ENCODE assay signal across 7 cellular contexts in genomic region chr19:12494260-12494860, GRCh38. TPM values are rescaled to one million over a fixed set of nuclear protein-coding genes. Genes with fewer than 3 reads are reported as not detected.
DNase-seq lines count a peak whose midpoint lies in the region; ATAC-seq and TF ChIP-seq lines count a peak whose summit lies in the region.

No MANE protein-coding gene starts in this region.

- no peak overlapping the region for H2BK5ac ChIP-seq in H9 (ENCODE audit: insufficient read length, low read length)

- no peaks in the 10 kb centered on the region for H3K9me3 ChIP-seq in H9 (ENCODE audit: control insufficient read depth, low read depth, low read length)
- H3K9me3 ChIP-seq in SU-DHL-6 (ENCODE audit: insufficient read depth, low read length): no peaks in the 10 kb centered on the region
- no peaks in the 10 kb centered on the region for H3K9me3 ChIP-seq in gastrocnemius medialis

- H3K14ac ChIP-seq in H9 (ENCODE audit: insufficient read depth, low read length): no peak overlapping the region

- H3K4me3 ChIP-seq in SU-DHL-6 (ENCODE audit: insufficient read depth, low read length, poor library complexity, severe bottlenecking) (no peak overlapping the region), gastrocnemius medialis (peak overlapping the region; percentile 64 to 72 (median 69))

- no peak overlapping the region for H3K27ac Mint-ChIP-seq in H9

- WGBS in H9 (ENCODE audit: extremely low coverage, insufficient read length, low lambda C conversion rate): no CpG with 5 or more reads among the region's 3 CpGs

- H3K79me2 ChIP-seq in H9 (ENCODE audit: insufficient read depth, low read length) (no peaks in the 10 kb centered on the region), SU-DHL-6 (ENCODE audit: insufficient read depth, low read length) (no peaks in the 10 kb centered on the region)

- peaks cover 5% of the 10 kb centered on the region in 2 experiments; a peak in 3 of 5 replicates for H3K9me3 Mint-ChIP-seq in H9

- peak overlapping the region in 1 of 2 experiments; percentile 24; a peak in 2 of 5 replicates for H3K4me3 Mint-ChIP-seq in H9

- no peak overlapping the region for H4K8ac ChIP-seq in H9 (replicated peaks; ENCODE audit: insufficient read length, low read depth, low read length)

- no peak overlapping the region for H4K91ac ChIP-seq in H9 (ENCODE audit: insufficient read length, low read depth, low read length)

- no peak overlapping the region for H2BK120ac ChIP-seq in H9 (ENCODE audit: low read depth, low read length, poor library complexity, severe bottlenecking)

- ATAC-seq in gastrocnemius medialis (no peak), HG03571 (IDR thresholded peaks at IDR 0.05; ENCODE audit: unreplicated experiment) (no peak)

- in situ Hi-C loops in gastrocnemius medialis (cut with MboI; ENCODE audit: low sequenced_read_pairs in 4 of 4): no loop called here

- H3K36me3 Mint-ChIP-seq in H9 (ENCODE audit: insufficient read depth in 1 of 3, low read depth in 3 of 3): no peaks in the 10 kb centered on the region; a peak in 2 of 7 replicates

- no peaks in the 10 kb centered on the region for H4K20me1 ChIP-seq in H9 (ENCODE audit: control insufficient read depth, insufficient read depth, insufficient read length)
- H4K20me1 ChIP-seq in SU-DHL-6 (ENCODE audit: low read depth, low read length): no peaks in the 10 kb centered on the region

- no peak overlapping the region for H3T11ph ChIP-seq in H9 (ENCODE audit: low read length)

- H2BK20ac ChIP-seq in H9 (ENCODE audit: low read depth, low read length, poor library complexity, severe bottlenecking): no peak overlapping the region

- H3K27ac ChIP-seq in H9 (ENCODE audit: insufficient read length, low read depth, low read length): no peak overlapping the region
- no peak overlapping the region for H3K27ac ChIP-seq in SU-DHL-6 (ENCODE audit: low read depth, low read length)
- peak overlapping the region; percentile 77 to 84 (median 80) for H3K27ac ChIP-seq in gastrocnemius medialis

- peak overlapping the region; percentile 48 for H3K4me2 ChIP-seq in H9 (ENCODE audit: insufficient read depth, insufficient read length, low read length)
- peak overlapping the region; percentile 76 for H3K4me2 ChIP-seq in SU-DHL-6 (ENCODE audit: low read depth, low read length, poor library complexity, severe bottlenecking)

- H3K27me3 Mint-ChIP-seq in H9 (ENCODE audit: low read depth): peaks cover 9% of the 10 kb centered on the region

- H2AK5ac ChIP-seq in H9 (ENCODE audit: insufficient read length, low read length): no peak overlapping the region

- peaks cover 8% of the 10 kb centered on the region in 2 experiments for H3K4me1 Mint-ChIP-seq in H9

- H3K4me1 ChIP-seq in H9 (ENCODE audit: insufficient read depth, low read length): no peaks in the 10 kb centered on the region
- peaks cover 3% of the 10 kb centered on the region in 2 donors for H3K4me1 ChIP-seq in gastrocnemius medialis

- no peak for DNase-seq in H9
- peak; percentile 5 to 20 for DNase-seq in erythroblast (lab: John Stamatoyannopoulos, UW)
- DNase-seq in gastrocnemius medialis: no peak
- no peak for DNase-seq in NK-92 treated with Interleukin-12 subunit alpha and Interleukin-12 subunit beta, amount 100 ng/mL, for 24 hours (lab: John Stamatoyannopoulos, UW)
- DNase-seq in putamen (ENCODE audit: low spot score): no peak

- no peaks in the 10 kb centered on the region for H3K79me1 ChIP-seq in H9 (ENCODE audit: insufficient read depth, low read depth, low read length, poor library complexity, severe bottlenecking)

- no peak for TF ChIP-seq POLR2A in erythroblast (IDR thresholded peaks at IDR 0.05; ENCODE audit: low read length)
- TF ChIP-seq POLR2A in gastrocnemius medialis (IDR thresholded peaks at IDR 0.05): no peak

- no peaks in the 10 kb centered on the region for H3F3A ChIP-seq in SU-DHL-6 (ENCODE audit: insufficient read depth)

- H3K18ac ChIP-seq in H9 (ENCODE audit: insufficient read length, low read depth, low read length): no peak overlapping the region

- H3K36me3 ChIP-seq in SU-DHL-6 (ENCODE audit: low read length) (0 out of 2 replicates have a peak, but pooled peaks cover 3% of the 10 kb centered on the region), gastrocnemius medialis (no peaks in the 10 kb centered on the region)

- intact Hi-C loops in gastrocnemius medialis (cut with DNase I; ENCODE audit: low total_unique reads): no loop called here

- TF ChIP-seq CTCF in H9 (conservative IDR thresholded peaks at IDR 0.05) (no peak), SU-DHL-6 (IDR thresholded peaks at IDR 0.05; ENCODE audit: insufficient read depth, low read length, poor library complexity, severe bottlenecking) (no peak), gastrocnemius medialis (IDR thresholded peaks at IDR 0.05 in 4 of 5, conservative IDR thresholded peaks at IDR 0.05 in 1 of 5) (no peak)

- no peaks in the 10 kb centered on the region for H3K27me3 ChIP-seq in H9 (ENCODE audit: insufficient read depth, low read length)
- H3K27me3 ChIP-seq in SU-DHL-6 (ENCODE audit: low read length): no peaks in the 10 kb centered on the region
- H3K27me3 ChIP-seq in gastrocnemius medialis: no peaks in the 10 kb centered on the region

- no peaks in the 10 kb centered on the region for H3K9me2 ChIP-seq in SU-DHL-6 (replicated peaks; ENCODE audit: insufficient read depth, low read length)

- H2BK12ac ChIP-seq in H9 (ENCODE audit: insufficient read length, low read depth, low read length): no peak overlapping the region

- H3K56ac ChIP-seq in H9 (ENCODE audit: insufficient read length, low read depth, low read length): no peak overlapping the region

- peaks cover 3% of the 10 kb centered on the region for H3K23me2 ChIP-seq in H9 (ENCODE audit: insufficient read length, low read depth, low read length, poor library complexity, severe bottlenecking)

- no peak overlapping the region for H3K4ac ChIP-seq in H9 (ENCODE audit: low read depth, low read length)

- H4K5ac ChIP-seq in H9 (ENCODE audit: insufficient read length, low read depth, low read length): no peak overlapping the region

- no peak overlapping the region for H3K23ac ChIP-seq in H9 (ENCODE audit: insufficient read length, low read depth, low read length)

- no peak overlapping the region for H2BK15ac ChIP-seq in H9 (ENCODE audit: low read depth, low read length)

- H3K9ac ChIP-seq in H9 (ENCODE audit: extremely low read depth, insufficient read length, low read length) (no peak overlapping the region), SU-DHL-6 (ENCODE audit: low read length) (peak overlapping the region; percentile 67)

- H2AFZ ChIP-seq in H9 (ENCODE audit: low read length) (no peak overlapping the region), SU-DHL-6 (ENCODE audit: low read depth, low read length, severe bottlenecking) (peak overlapping the region; percentile 93)

RNA-seq across cellular contexts. Expression of gene ZNF709, which starts 9.7 kb away (rescaled TPM):
- 2.1 and 3.8 TPM in 2 replicates for total RNA-seq in H9 (2021)
- total RNA-seq in gastrocnemius medialis: 1 to 10 TPM in 1 of 4 donors, under 1 TPM in 3; 0.52 to 1.7 (median 0.61) TPM

RNA-seq across cellular contexts. Expression of gene ZNF443, which starts 53.5 kb away (rescaled TPM):
- 9.4 TPM in 2 replicates for total RNA-seq in H9 (2021)
- 1 to 10 TPM in 3 of 4 donors, under 1 TPM in 1; 0.95 to 2.3 (median 1.7) TPM for total RNA-seq in gastrocnemius medialis

RNA-seq across cellular contexts. Expression of gene ZNF564, which starts 56.9 kb away (rescaled TPM):
- total RNA-seq in H9 (2021) (9.4 and 11.3 TPM in 2 replicates), gastrocnemius medialis (1 to 10 TPM; 3.3 to 5.0 (median 4.5) TPM)

Comparison
In these comparisons a context has a peak if more than half of its experiments do, and no peak if none do; other contexts are left out.
1. DNase-seq: peak in erythroblast (2 of 2); none in H9 (single experiment), gastrocnemius medialis (0 of 2), NK-92 treated with Interleukin-12 subunit alpha and Interleukin-12 subunit beta, amount 100 ng/mL, for 24 hours (single experiment) and putamen (single experiment).
2. H3K27ac ChIP-seq: peak in gastrocnemius medialis (4 of 4); none in H9 (single experiment) and SU-DHL-6 (single experiment).